1 cellular context compared by ENCODE assay signal in the genomic region with DNA sequence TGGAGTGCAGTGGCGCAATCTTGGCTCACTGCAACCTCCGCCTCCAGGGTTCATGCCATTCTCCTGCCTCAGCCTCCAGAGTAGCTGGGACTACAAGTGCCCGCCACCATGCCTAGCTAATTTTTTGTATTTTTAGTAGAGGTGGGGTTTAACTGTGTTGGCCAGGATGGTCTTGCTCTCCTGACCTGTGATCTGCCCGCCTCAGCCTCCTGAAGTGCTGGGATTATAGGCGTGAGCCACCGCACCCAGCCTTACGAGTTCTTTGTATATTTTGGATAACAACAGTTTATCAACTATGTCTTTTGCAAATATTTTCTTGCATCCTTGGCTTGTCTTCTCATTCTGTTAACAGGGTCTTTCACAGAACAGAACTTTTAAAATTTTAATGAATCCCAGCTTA. TPM values are rescaled to one million over a fixed set of nuclear protein-coding genes. Genes with fewer than 3 reads are reported as not detected.
"Had no signal": no experiment of that assay in that cellular context is flagged by ENCODE, and none has a peak within 500 bp of the region (broad histone marks: within the 10 kb centered on the region; RNA-seq: fewer than 3 reads in every experiment).

No MANE protein-coding gene starts in this region.

RNA-seq across cellular contexts. Expression of a gene that starts 43.2 kb away (rescaled TPM):
- total RNA-seq: HT-29 had no signal
